11 cellular contexts compared by ENCODE assay signal in the genomic region with DNA sequence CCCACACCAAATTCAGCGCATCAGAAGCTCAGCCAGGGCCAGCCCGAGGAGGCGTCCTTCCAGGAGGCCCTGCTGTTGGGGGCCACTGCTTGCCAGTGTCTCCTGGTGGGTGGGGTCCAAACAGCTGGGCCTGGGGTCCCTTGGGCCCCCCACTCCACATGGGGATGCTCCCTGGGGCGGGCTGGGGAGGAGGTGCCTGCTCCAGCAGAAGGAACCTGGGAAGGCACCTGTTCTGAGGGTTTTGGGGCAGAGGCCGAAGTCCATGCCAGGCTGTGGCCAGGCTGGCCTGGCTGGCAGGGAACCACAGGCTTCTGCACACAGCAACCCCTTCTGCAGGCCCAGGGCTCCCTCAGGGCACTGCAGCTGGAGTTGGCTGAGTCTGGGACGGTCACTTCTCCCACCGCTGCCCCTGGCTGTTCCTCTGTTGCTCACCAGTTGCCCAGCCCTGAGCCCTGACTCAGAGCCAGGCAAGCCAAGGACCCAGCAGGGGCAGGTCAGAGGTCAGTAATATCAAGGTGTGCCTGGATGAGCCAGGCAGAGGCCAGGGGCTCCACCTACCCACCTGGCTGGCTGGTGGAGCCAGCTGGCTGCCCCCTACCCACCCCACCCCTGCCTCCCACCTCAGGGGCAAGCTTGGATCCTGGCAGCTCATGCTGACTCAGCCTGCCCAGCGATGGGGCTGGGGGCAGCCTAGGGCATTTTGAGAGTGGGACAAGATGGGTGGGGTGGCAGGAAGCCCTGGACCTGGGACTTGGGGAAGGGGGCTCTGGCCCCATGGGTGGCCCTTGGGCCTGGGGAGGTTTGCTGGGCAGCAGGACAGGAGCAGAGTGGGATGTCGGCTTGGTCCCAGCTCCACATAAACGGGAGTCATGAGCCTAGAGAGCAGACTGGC. TPM values are rescaled to one million over a fixed set of nuclear protein-coding genes. Genes with fewer than 3 reads are reported as not detected.
DNase-seq lines count a peak whose midpoint lies in the region; ATAC-seq, FAIRE-seq and TF ChIP-seq lines count a peak whose summit lies in the region.
"Had no signal": no experiment of that assay in that cellular context is flagged by ENCODE, and none has a peak within 500 bp of the region (broad histone marks: within the 10 kb centered on the region; RNA-seq: fewer than 3 reads in every experiment).

No MANE protein-coding gene starts in this region.

- no peak overlapping the region for H3K9ac ChIP-seq in GM12878 (ENCODE audit: control insufficient read depth, insufficient read depth, low read length)

- no peak overlapping the region for H3K4me3 ChIP-seq in BE2C (ENCODE audit: low read depth, low read length)
- H3K4me3 ChIP-seq in GM12878 = no peak overlapping the region
- no peak overlapping the region for H3K4me3 ChIP-seq in right lobe of liver
- no peak overlapping the region for H3K4me3 ChIP-seq in ovary

- H3K36me3 ChIP-seq in BE2C = peaks cover 3% of the 10 kb centered on the region; the same call in 1 of the 2 replicates
- peaks cover 8 to 9% of the 10 kb centered on the region in 2 experiments; a peak in 3 of 4 replicates for H3K36me3 ChIP-seq in GM12878 (ENCODE audit: control insufficient read depth in 2 of 2, insufficient read depth in 2 of 2, low read length in 1 of 2)
- H3K36me3 ChIP-seq in right lobe of liver = no peaks in the 10 kb centered on the region
- no peaks in the 10 kb centered on the region for H3K36me3 ChIP-seq in ovary

- TF ChIP-seq CTCF in BE2C (IDR thresholded peaks at IDR 0.05; ENCODE audit: low read depth, low read length) = no peak
- no peak for TF ChIP-seq CTCF in HFFc6 (IDR thresholded peaks at IDR 0.05)
- no peak for TF ChIP-seq CTCF in GM12878 (IDR thresholded peaks at IDR 0.05 in 2 of 3, conservative IDR thresholded peaks at IDR 0.05 in 1 of 3; ENCODE audit: control insufficient read depth in 2 of 3, extremely low read depth in 1 of 3, insufficient read depth in 1 of 3, low read depth in 3 of 3, low read length in 3 of 3)
- no peak for TF ChIP-seq CTCF in right lobe of liver (IDR thresholded peaks at IDR 0.05)
- no peak for TF ChIP-seq CTCF in ovary (IDR thresholded peaks at IDR 0.05)

- H3K4me1 Mint-ChIP-seq in HFFc6 (ENCODE audit: low read depth) = peaks cover 19% of the 10 kb centered on the region
- H3K4me1 Mint-ChIP-seq: memory B cell had no signal

- H3K27me3 ChIP-seq in BE2C (no peaks in the 10 kb centered on the region), GM12878 (replicated peaks in 1 of 2; ENCODE audit: control insufficient read depth in 2 of 2, insufficient read depth in 2 of 2, low read length in 1 of 2) (no peaks in the 10 kb centered on the region), right lobe of liver (no peaks in the 10 kb centered on the region), ovary (no peaks in the 10 kb centered on the region)

- no peak overlapping the region for H2AFZ ChIP-seq in GM12878 (ENCODE audit: control insufficient read depth, low read depth, low read length)

- no TSS peak for BruUV-seq in GM12878 (replicated peaks; lab: Mats Ljungman, UMichigan)

- no peak overlapping the region for H3K4me3 Mint-ChIP-seq in HFFc6
- H3K4me3 Mint-ChIP-seq: memory B cell had no signal

- no peak for TF ChIP-seq RAD21 in GM12878 (IDR thresholded peaks at IDR 0.05; ENCODE audit: insufficient read depth, low read depth, low read length)

- peaks cover 8% of the 10 kb centered on the region for H3K27me3 Mint-ChIP-seq in HFFc6 (ENCODE audit: insufficient read depth)
- H3K27me3 Mint-ChIP-seq: memory B cell had no signal

- ATAC-seq in GM12878 (peak; percentile 18), right lobe of liver (peak; percentile 72 to 89 (median 86)), GM19023 (IDR thresholded peaks at IDR 0.05; ENCODE audit: unreplicated experiment) (no peak), GM21367 (IDR thresholded peaks at IDR 0.05; ENCODE audit: unreplicated experiment) (no peak)

- RAD21 ChIA-PET in GM12878 (lab: Charles Lee; ENCODE audit: unreplicated experiment) = no interaction called here

- no peak overlapping the region for H3K4me2 ChIP-seq in GM12878 (ENCODE audit: control insufficient read depth, insufficient read depth)

- DNase-seq in BE2C = peak; percentile 44
- DNase-seq in HFFc6 = no peak
- no peak for DNase-seq in GM12878 (ENCODE audit: low read depth, low spot score)
- DNase-seq in right lobe of liver = peak; percentile 77 to 87 (median 84)
- no peak for DNase-seq in occipital lobe (lab: John Stamatoyannopoulos, UW)
- DNase-seq in ovary = no peak
- DNase-seq: DMS79 had no signal

- CTCF ChIA-PET in GM12878 (lab: Yijun Ruan, JAX) = interaction anchor here (1.0 to 3.2 kb wide), 2 partner anchors 7 to 11 kb away, joined by 3 to 9 read pairs; a partner anchor contains a TSS

- no peak overlapping the region for H3K27ac ChIP-seq in GM12878 (ENCODE audit: control insufficient read depth, insufficient read depth)
- peak overlapping the region in 1 of 3 donors; percentile 25 for H3K27ac ChIP-seq in right lobe of liver
- H3K27ac ChIP-seq in ovary = no peak overlapping the region

- no peaks in the 10 kb centered on the region; the same call in 1 of the 2 replicates for H4K20me1 ChIP-seq in GM12878 (ENCODE audit: control insufficient read depth, insufficient read depth)

- TF ChIP-seq POLR2A in GM12878 (IDR thresholded peaks at IDR 0.05; ENCODE audit: low read depth, low read length) (peak; percentile 65), right lobe of liver (IDR thresholded peaks at IDR 0.05) (no peak), ovary (IDR thresholded peaks at IDR 0.05) (no peak)

- 54% methylated on average over 8 of the region's 10 CpGs for WGBS in GM12878 (ENCODE audit: insufficient coverage, insufficient replicate concordance, low lambda C conversion rate, missing lambda C conversion rate)
- 0% methylated on average over 2 of the region's 10 CpGs for WGBS in right lobe of liver (ENCODE audit: insufficient coverage, low coverage, low lambda C conversion rate, missing lambda C conversion rate)
- 46 to 51% (median 50%) methylated on average over 9 to 10 of the region's 10 CpGs for WGBS in ovary, 3 donors

- H3K36me3 Mint-ChIP-seq in HFFc6 (ENCODE audit: low read depth) = peaks cover 26% of the 10 kb centered on the region

- FAIRE-seq in GM12878 (lab: Jason Lieb, UNC) = no peak
- FAIRE-seq: endometrium had no signal

- H3K27ac Mint-ChIP-seq in HFFc6 = peak overlapping the region; percentile 77
- H3K27ac Mint-ChIP-seq: memory B cell had no signal

- H3K4me1 ChIP-seq in BE2C (no peaks in the 10 kb centered on the region; the same call in 1 of the 2 replicates), GM12878 (ENCODE audit: control insufficient read depth, insufficient read depth, low read length) (peaks cover 3% of the 10 kb centered on the region; the same call in 1 of the 2 replicates), right lobe of liver (peaks cover 0 to 25% (median 11%) of the 10 kb centered on the region in 4 donors), ovary (ENCODE audit: insufficient read depth) (peaks cover 11% of the 10 kb centered on the region)

- SMC1A ChIA-PET in GM12878 (lab: Charles Lee; ENCODE audit: uncharacterized antibody, unreplicated experiment) = no interaction called here

- TF ChIP-seq EP300 in GM12878 (IDR thresholded peaks at IDR 0.05; ENCODE audit: borderline replicate concordance in 1 of 2, control insufficient read depth in 1 of 2, low read depth in 2 of 2, low read length in 2 of 2) (no peak), ovary (IDR thresholded peaks at IDR 0.05) (no peak)

- in situ Hi-C loops in GM12878 (cut with MboI) = no loop called here

- H3K9me3 ChIP-seq in BE2C (no peaks in the 10 kb centered on the region), GM12878 (replicated peaks; ENCODE audit: control insufficient read depth, insufficient read depth, low read length) (peaks cover 7% of the 10 kb centered on the region; the same call in 2 of the 3 replicates), right lobe of liver (no peaks in the 10 kb centered on the region), ovary (no peaks in the 10 kb centered on the region)

- no peaks in the 10 kb centered on the region for H3K79me2 ChIP-seq in GM12878 (ENCODE audit: control insufficient read depth, insufficient read depth, low read length)

- POLR2A ChIA-PET in GM12878 (lab: Charles Lee) = interaction anchor here (1.4 kb wide), 1 partner anchor 12 kb away, joined by 5 read pairs; a partner anchor contains a TSS

- H3K9me3 Mint-ChIP-seq in HFFc6 = peaks cover 31% of the 10 kb centered on the region

- intact Hi-C loops in GM12878 (cut with micrococcal nuclease; ENCODE audit: unreplicated experiment) = no loop called here
- intact Hi-C loops in right lobe of liver (cut with DNase I) = no loop called here
- intact Hi-C loops in ovary (cut with DNase I) = no loop called here

RNA-seq across cellular contexts. Expression of a gene that starts 12.0 kb away (rescaled TPM):
- polyA plus RNA-seq in BE2C (2012; ENCODE audit: insufficient read depth, insufficient read length, low read depth) = not detected
- total RNA-seq in HFFc6 (2021; fragmentation: NEBNext Ultra II Directional; extraction: Animal tissue kit (Norgen Biotek cat#: 25700)) = 100 to 1,000 TPM; 102 to 149 (median 125) TPM
- 0.59 TPM in 1 of 2 replicates, not detected in the other for total RNA-seq in GM12878 (2013; cell fraction: nucleolus; rRNA removed)
- total RNA-seq in GM12878 (2014; rRNA removed) (not detected in 2 replicates), GM12878 (2014; rRNA removed; fragmentation: Illumina TruSeq; extraction: Trizol) (not detected in 2 replicates), GM12878 (2021) (0.27 and 0.49 TPM in 2 replicates), right lobe of liver (10 to 100 TPM in 2 of 6 experiments, 1 to 10 TPM in 1, under 1 TPM in 2, not detected in 1; 0.51 to 12.7 (median 5.9) TPM), occipital lobe (not detected), ovary (10 to 100 TPM in 1 of 7 donors, 1 to 10 TPM in 3, under 1 TPM in 3; 0.60 to 11.3 (median 1.7) TPM)
- not detected for polyA plus RNA-seq in GM12878 (2011; ENCODE audit: low read depth)
- polyA plus RNA-seq in GM12878 (2011; rRNA removed) (0.15 TPM in 1 of 2 replicates, not detected in the other), GM12878 (2014; fragmentation: Illumina TruSeq; extraction: Trizol) (not detected in 2 replicates), GM12878 (2014; fragmentation: Nextera tagmentation; extraction: Ambion mirVana) (not detected), GM12878 (2014; rRNA removed) (not detected in 2 replicates), GM12878 (2016; fragmentation: Nextera tagmentation; extraction: Ambion mirVana) (under 1 TPM in 1 of 2 experiments, not detected in 1; 0.16 TPM), ovary (1 to 10 TPM in 1 of 2 donors, not detected in 1; 4.4 TPM)
- polyA plus RNA-seq in GM12878 (2011; cell fraction: cytosol; rRNA removed) = 0.07 and 0.12 TPM in 2 replicates
- 0.27 and 0.34 TPM in 2 replicates for polyA plus RNA-seq in GM12878 (2011; cell fraction: nucleus; rRNA removed)
- 0.18 and 0.32 TPM in 2 replicates for polyA plus RNA-seq in GM12878 (2012)
- not detected in 2 replicates for polyA minus RNA-seq in GM12878 (2011; rRNA and poly(A)+ RNA removed)
- not detected in 2 replicates for polyA minus RNA-seq in GM12878 (2011; cell fraction: cytosol; rRNA and poly(A)+ RNA removed)
- not detected in 2 replicates for polyA minus RNA-seq in GM12878 (2011; cell fraction: nucleus; rRNA and poly(A)+ RNA removed)

RNA-seq across cellular contexts. Expression of a gene that starts 51.0 kb away (rescaled TPM):
- 54.2 TPM for polyA plus RNA-seq in BE2C (2012; ENCODE audit: insufficient read depth, insufficient read length, low read depth)
- 100 to 1,000 TPM; 109 to 140 (median 131) TPM for total RNA-seq in HFFc6 (2021; fragmentation: NEBNext Ultra II Directional; extraction: Animal tissue kit (Norgen Biotek cat#: 25700))
- total RNA-seq in GM12878 (2013; cell fraction: nucleolus; rRNA removed) = 427 and 452 TPM in 2 replicates
- total RNA-seq in GM12878 (2014; rRNA removed) (103 and 107 TPM in 2 replicates), GM12878 (2014; rRNA removed; fragmentation: Illumina TruSeq; extraction: Trizol) (100 and 101 TPM in 2 replicates), GM12878 (2021) (128 and 130 TPM in 2 replicates), right lobe of liver (10 to 100 TPM; 37.6 to 76.0 (median 56.9) TPM), occipital lobe (207 TPM), ovary (100 to 1,000 TPM in 6 of 7 donors, 10 to 100 TPM in 1; 71.3 to 136 (median 102) TPM)
- 48.1 TPM for polyA plus RNA-seq in GM12878 (2011; ENCODE audit: low read depth)
- polyA plus RNA-seq in GM12878 (2011; rRNA removed) (100 and 159 TPM in 2 replicates), GM12878 (2014; fragmentation: Illumina TruSeq; extraction: Trizol) (127 and 140 TPM in 2 replicates), GM12878 (2014; fragmentation: Nextera tagmentation; extraction: Ambion mirVana) (10 to 100 TPM; 24.8 to 44.0 TPM), GM12878 (2014; rRNA removed) (121 TPM in 2 replicates), GM12878 (2016; fragmentation: Nextera tagmentation; extraction: Ambion mirVana) (100 to 1,000 TPM; 181 to 198 TPM), ovary (100 to 1,000 TPM in 1 of 2 donors, 10 to 100 TPM in 1; 54.4 to 112 TPM)
- polyA plus RNA-seq in GM12878 (2011; cell fraction: cytosol; rRNA removed) = 64.8 and 80.3 TPM in 2 replicates
- polyA plus RNA-seq in GM12878 (2011; cell fraction: nucleus; rRNA removed) = 141 and 157 TPM in 2 replicates
- 71.3 and 83.1 TPM in 2 replicates for polyA plus RNA-seq in GM12878 (2012)
- polyA minus RNA-seq in GM12878 (2011; rRNA and poly(A)+ RNA removed) = 62.6 and 97.0 TPM in 2 replicates
- 28.8 and 30.2 TPM in 2 replicates for polyA minus RNA-seq in GM12878 (2011; cell fraction: cytosol; rRNA and poly(A)+ RNA removed)
- 52.5 and 71.7 TPM in 2 replicates for polyA minus RNA-seq in GM12878 (2011; cell fraction: nucleus; rRNA and poly(A)+ RNA removed)

RNA-seq across cellular contexts. Expression of a gene that starts 55.6 kb away (rescaled TPM):
- polyA plus RNA-seq in BE2C (2012; ENCODE audit: insufficient read depth, insufficient read length, low read depth) = 3.6 TPM
- total RNA-seq in HFFc6 (2021; fragmentation: NEBNext Ultra II Directional; extraction: Animal tissue kit (Norgen Biotek cat#: 25700)) = under 1 TPM in 2 of 6 experiments, not detected in 4; 0.17 to 0.24 TPM
- 0.59 TPM in 1 of 2 replicates, not detected in the other for total RNA-seq in GM12878 (2013; cell fraction: nucleolus; rRNA removed)
- not detected in 2 replicates for total RNA-seq in GM12878 (2014; rRNA removed)
- total RNA-seq in GM12878 (2014; rRNA removed; fragmentation: Illumina TruSeq; extraction: Trizol) = not detected in 2 replicates
- total RNA-seq in GM12878 (2021) = 0.19 and 0.21 TPM in 2 replicates
- polyA plus RNA-seq in GM12878 (2011; ENCODE audit: low read depth) = not detected
- 0.05 TPM in 1 of 2 replicates, not detected in the other for polyA plus RNA-seq in GM12878 (2011; rRNA removed)
- polyA plus RNA-seq in GM12878 (2011; cell fraction: cytosol; rRNA removed) = 0.08 and 0.09 TPM in 2 replicates
- 0.09 and 0.19 TPM in 2 replicates for polyA plus RNA-seq in GM12878 (2011; cell fraction: nucleus; rRNA removed)
- polyA plus RNA-seq in GM12878 (2012) = 0.35 and 0.37 TPM in 2 replicates
- polyA plus RNA-seq in GM12878 (2014; fragmentation: Illumina TruSeq; extraction: Trizol) = not detected in 2 replicates
- polyA plus RNA-seq in GM12878 (2014; fragmentation: Nextera tagmentation; extraction: Ambion mirVana) = not detected
- polyA plus RNA-seq in GM12878 (2014; rRNA removed) = not detected in 2 replicates
- under 1 TPM in 1 of 2 experiments, not detected in 1; 0.14 TPM for polyA plus RNA-seq in GM12878 (2016; fragmentation: Nextera tagmentation; extraction: Ambion mirVana)
- polyA minus RNA-seq in GM12878 (2011; rRNA and poly(A)+ RNA removed) = not detected in 2 replicates
- 1.5 TPM in 1 of 2 replicates, not detected in the other for polyA minus RNA-seq in GM12878 (2011; cell fraction: cytosol; rRNA and poly(A)+ RNA removed)
- 0.29 and 0.48 TPM in 2 replicates for polyA minus RNA-seq in GM12878 (2011; cell fraction: nucleus; rRNA and poly(A)+ RNA removed)
- total RNA-seq in right lobe of liver = 1 to 10 TPM; 2.2 to 8.0 (median 3.6) TPM
- 34.5 TPM for total RNA-seq in occipital lobe
- total RNA-seq in ovary = 100 to 1,000 TPM; 158 to 363 (median 236) TPM
- polyA plus RNA-seq in ovary = 100 to 1,000 TPM in 1 of 2 donors, 10 to 100 TPM in 1; 72.3 to 142 TPM

Comparison
In these comparisons a context has a peak if more than half of its experiments do, and no peak if none do; other contexts are left out.
1. DNase-seq: peak in BE2C (single experiment) and right lobe of liver (3 of 3); none in HFFc6 (single experiment), GM12878 (single experiment), occipital lobe (single experiment) and ovary (0 of 5).
2. ATAC-seq: peak in GM12878 (single experiment) and right lobe of liver (4 of 4); none in GM19023 (single experiment) and GM21367 (single experiment).
3. RNA of a gene that starts 12.0 kb away (total RNA-seq): 102 to 149 TPM in HFFc6; 0.51 to 12.7 TPM in right lobe of liver, 0.60 to 11.3 TPM in ovary, 0.27 to 0.59 TPM in GM12878 and not detected in occipital lobe (single experiment); every median in the first group is over 4 times any median in the second.